In genomic region chr22:18141004-18141403, GRCh38 we compare ENCODE assay signal across 1 cellular context. TPM values are rescaled to one million over a fixed set of nuclear protein-coding genes. Genes with fewer than 3 reads are reported as not detected.
"Had no signal": no experiment of that assay in that cellular context is flagged by ENCODE, and none has a peak within 500 bp of the region (broad histone marks: within the 10 kb centered on the region; RNA-seq: fewer than 3 reads in every experiment).

No MANE protein-coding gene starts in this region.

RNA-seq across cellular contexts. Expression of gene TUBA8, which starts 30.4 kb away (rescaled TPM):
- total RNA-seq: G401 had no signal
